Comparison of ENCODE assay signal across 8 cellular contexts in genomic region chr15:74599156-74599555, GRCh38. TPM values are rescaled to one million over a fixed set of nuclear protein-coding genes. Genes with fewer than 3 reads are reported as not detected.
DNase-seq lines count a peak whose midpoint lies in the region; ATAC-seq lines count a peak whose summit lies in the region.

No MANE protein-coding gene starts in this region.

- H3K27ac ChIP-seq in GM23248, result no peak overlapping the region
- H3K27ac ChIP-seq in skin epidermis, result peak overlapping the region in 10 of 21 experiments; percentile 66 to 91 (median 84)

- peaks cover 8% of the 10 kb centered on the region for H3K4me1 ChIP-seq in GM23248 (ENCODE audit: insufficient read depth)

- H3K4me2 ChIP-seq in GM23248 (ENCODE audit: unreplicated experiment), result peak overlapping the region; percentile 90

- peak overlapping the region; percentile 84 for H3K4me3 ChIP-seq in GM23248
- peak overlapping the region; percentile 47 to 68 (median 54) for H3K4me3 ChIP-seq in skin epidermis

- H3K9me2 ChIP-seq in GM23248 (ENCODE audit: insufficient read depth), result no peaks in the 10 kb centered on the region

- intact Hi-C loops in activated T-helper 1 cell treated with anti-CD3 and anti-CD28 coated beads, Interleukin-12 subunit alpha, Interleukin-12 subunit beta, Interleukin-2, Interleukin-4 antibody, amounts not matched to agents 30 ng/mL and 10 ng/mL and 1 ng/mL, durations not matched to agents 14 hours and 24 hours and 36 hours (cut with micrococcal nuclease), result loop anchor here (2.0 kb wide), 1 partner anchor 138 kb away; the partner anchor contains the start of gene UBL7
- intact Hi-C loops in left ventricle myocardium superior (cut with micrococcal nuclease), result no loop called here

- H3F3A ChIP-seq in GM23248 (ENCODE audit: insufficient read depth), result no peaks in the 10 kb centered on the region

- H3K36me3 ChIP-seq in GM23248 (ENCODE audit: low read depth), result no peaks in the 10 kb centered on the region

- no peaks in the 10 kb centered on the region for H3K27me3 ChIP-seq in GM23248 (replicated peaks; ENCODE audit: insufficient read depth)

- 62 to 67% methylated on average over 15 of the region's 15 CpGs for WGBS in GM23248 (ENCODE audit: low coverage in 1 of 2, low lambda C conversion rate in 2 of 2, missing lambda C conversion rate in 2 of 2), 2 experiments

- no peaks in the 10 kb centered on the region for H3K9me3 ChIP-seq in GM23248 (ENCODE audit: low read depth)

- H3K36me3 Mint-ChIP-seq in activated T-helper 1 cell treated with anti-CD3 and anti-CD28 coated beads, Interleukin-12 subunit alpha, Interleukin-12 subunit beta, Interleukin-2, Interleukin-4 antibody, amounts not matched to agents 30 ng/mL and 10 ng/mL and 1 ng/mL, durations not matched to agents 14 hours and 24 hours and 36 hours (ENCODE audit: low read depth), result peaks cover 21% of the 10 kb centered on the region

- no peaks in the 10 kb centered on the region for H3K9me3 Mint-ChIP-seq in activated T-helper 1 cell treated with anti-CD3 and anti-CD28 coated beads, Interleukin-12 subunit alpha, Interleukin-12 subunit beta, Interleukin-2, Interleukin-4 antibody, amounts not matched to agents 30 ng/mL and 10 ng/mL and 1 ng/mL, durations not matched to agents 14 hours and 24 hours and 36 hours

- H4K20me1 ChIP-seq in GM23248 (ENCODE audit: insufficient read depth), result no peaks in the 10 kb centered on the region

- H3K9ac ChIP-seq in GM23248, result peak overlapping the region; percentile 77

- ATAC-seq in left ventricle myocardium superior (peak; percentile 22), HG02571 (IDR thresholded peaks at IDR 0.05; ENCODE audit: unreplicated experiment) (no peak)

- H3K4me3 Mint-ChIP-seq in activated T-helper 1 cell treated with anti-CD3 and anti-CD28 coated beads, Interleukin-12 subunit alpha, Interleukin-12 subunit beta, Interleukin-2, Interleukin-4 antibody, amounts not matched to agents 30 ng/mL and 10 ng/mL and 1 ng/mL, durations not matched to agents 14 hours and 24 hours and 36 hours, result peak overlapping the region; percentile 100

- no peak overlapping the region for H3K27ac Mint-ChIP-seq in activated T-helper 1 cell treated with anti-CD3 and anti-CD28 coated beads, Interleukin-12 subunit alpha, Interleukin-12 subunit beta, Interleukin-2, Interleukin-4 antibody, amounts not matched to agents 30 ng/mL and 10 ng/mL and 1 ng/mL, durations not matched to agents 14 hours and 24 hours and 36 hours

- H2AFZ ChIP-seq in GM23248, result peak overlapping the region; percentile 93

- 0 out of 2 replicates have a peak, but pooled peaks cover 7% of the 10 kb centered on the region for H3K79me2 ChIP-seq in GM23248 (ENCODE audit: insufficient read depth)

- peaks cover 19% of the 10 kb centered on the region for H3K4me1 Mint-ChIP-seq in activated T-helper 1 cell treated with anti-CD3 and anti-CD28 coated beads, Interleukin-12 subunit alpha, Interleukin-12 subunit beta, Interleukin-2, Interleukin-4 antibody, amounts not matched to agents 30 ng/mL and 10 ng/mL and 1 ng/mL, durations not matched to agents 14 hours and 24 hours and 36 hours (ENCODE audit: low read depth)

- in situ Hi-C loops in GM23248 (cut with MboI), result no loop called here

- DNase-seq in GM23248, result no peak
- no peak for DNase-seq in activated T-helper 1 cell treated with anti-CD3 and anti-CD28 coated beads, Interleukin-12 subunit alpha, Interleukin-12 subunit beta, Interleukin-2, Interleukin-4 antibody, amounts not matched to agents 30 ng/mL and 10 ng/mL and 1 ng/mL, durations not matched to agents 14 hours and 24 hours and 36 hours (ENCODE audit: low spot score)
- no peak for DNase-seq in left ventricle myocardium superior
- DNase-seq in inferior parietal cortex (ENCODE audit: extremely low spot score), result no peak
- no peak for DNase-seq in dedifferentiated amniotic fluid mesenchymal stem cell (ENCODE audit: extremely low spot score)
- DNase-seq in NCI-H2196 (lab: John Stamatoyannopoulos, UW; ENCODE audit: unreplicated experiment), result no peak

- no peaks in the 10 kb centered on the region for H3K27me3 Mint-ChIP-seq in activated T-helper 1 cell treated with anti-CD3 and anti-CD28 coated beads, Interleukin-12 subunit alpha, Interleukin-12 subunit beta, Interleukin-2, Interleukin-4 antibody, amounts not matched to agents 30 ng/mL and 10 ng/mL and 1 ng/mL, durations not matched to agents 14 hours and 24 hours and 36 hours (ENCODE audit: insufficient read depth)

RNA-seq across cellular contexts. Expression of gene CLK3, which starts 16.5 kb away (rescaled TPM):
- 67.2 and 67.9 TPM in 2 replicates for total RNA-seq in GM23248 (2014; rRNA removed; shearing (Covaris generic))
- 40.4 and 41.9 TPM in 2 replicates for polyA plus RNA-seq in GM23248 (2016; fragmentation: Nextera tagmentation; extraction: Ambion mirVana)
- total RNA-seq in activated T-helper 1 cell treated with anti-CD3 and anti-CD28 coated beads, Interleukin-12 subunit alpha, Interleukin-12 subunit beta, Interleukin-2, Interleukin-4 antibody, amounts not matched to agents 30 ng/mL and 10 ng/mL and 1 ng/mL, durations not matched to agents 14 hours and 24 hours and 36 hours, result 103 and 107 TPM in 2 replicates
- total RNA-seq in left ventricle myocardium superior, result 55.3 TPM

RNA-seq across cellular contexts. Expression of gene ARID3B, which starts 58.1 kb away (rescaled TPM):
- total RNA-seq in GM23248 (2014; rRNA removed; shearing (Covaris generic)), result 2.3 and 4.9 TPM in 2 replicates
- polyA plus RNA-seq in GM23248 (2016; fragmentation: Nextera tagmentation; extraction: Ambion mirVana), result 2.1 and 2.4 TPM in 2 replicates
- total RNA-seq in activated T-helper 1 cell treated with anti-CD3 and anti-CD28 coated beads, Interleukin-12 subunit alpha, Interleukin-12 subunit beta, Interleukin-2, Interleukin-4 antibody, amounts not matched to agents 30 ng/mL and 10 ng/mL and 1 ng/mL, durations not matched to agents 14 hours and 24 hours and 36 hours, result 48.8 and 53.6 TPM in 2 replicates
- 2.0 TPM for total RNA-seq in left ventricle myocardium superior
